In genomic region chr10:35378547-35379210, GRCh38 we compare ENCODE assay signal across 8 cellular contexts. TPM values are rescaled to one million over a fixed set of nuclear protein-coding genes. Genes with fewer than 3 reads are reported as not detected.
DNase-seq lines count a peak whose midpoint lies in the region; ATAC-seq and TF ChIP-seq lines count a peak whose summit lies in the region.

No MANE protein-coding gene starts in this region.

- H3K4me3 Mint-ChIP-seq in activated naive CD8-positive, alpha-beta T cell treated with anti-CD3 and anti-CD28 coated beads for 36 hours = peak overlapping the region; percentile 46
- H3K4me3 Mint-ChIP-seq in neural crest cell = no peak overlapping the region

- TF ChIP-seq CTCF in neural crest cell (conservative IDR thresholded peaks at IDR 0.05) = no peak

- no peaks in the 10 kb centered on the region for H3K9me3 Mint-ChIP-seq in activated naive CD8-positive, alpha-beta T cell treated with anti-CD3 and anti-CD28 coated beads for 36 hours
- H3K9me3 Mint-ChIP-seq in neural crest cell = no peaks in the 10 kb centered on the region

- peak; percentile 26 for ATAC-seq in GM18867 (IDR thresholded peaks at IDR 0.05; ENCODE audit: unreplicated experiment)
- ATAC-seq in HG02798 (IDR thresholded peaks at IDR 0.05; ENCODE audit: poor library complexity, unreplicated experiment) = peak; percentile 26

- peak; percentile 26 for DNase-seq in activated naive CD8-positive, alpha-beta T cell treated with anti-CD3 and anti-CD28 coated beads for 36 hours
- DNase-seq in neural crest cell (ENCODE audit: low read depth, low spot score) (no peak), NOMO-1 treated with DMSO at 0.1 percent for 48 hours (lab: John Stamatoyannopoulos, UW; ENCODE audit: unreplicated experiment) (no peak), NCI-H1417 treated with DMSO at 0.1 percent for 48 hours (lab: John Stamatoyannopoulos, UW) (no peak)
- DNase-seq in effector CD8-positive, alpha-beta T cell (lab: John Stamatoyannopoulos, UW) = no peak
- DNase-seq in effector CD4-positive, alpha-beta T cell = no peak

- H3K36me3 Mint-ChIP-seq in activated naive CD8-positive, alpha-beta T cell treated with anti-CD3 and anti-CD28 coated beads for 36 hours = peaks cover 1% of the 10 kb centered on the region
- H3K36me3 Mint-ChIP-seq in neural crest cell (ENCODE audit: low read depth) = peaks cover 8% of the 10 kb centered on the region

- H3K4me1 Mint-ChIP-seq in activated naive CD8-positive, alpha-beta T cell treated with anti-CD3 and anti-CD28 coated beads for 36 hours = peaks cover 57% of the 10 kb centered on the region
- peaks cover 36% of the 10 kb centered on the region for H3K4me1 Mint-ChIP-seq in neural crest cell

- no peaks in the 10 kb centered on the region for H3K27me3 Mint-ChIP-seq in activated naive CD8-positive, alpha-beta T cell treated with anti-CD3 and anti-CD28 coated beads for 36 hours
- no peaks in the 10 kb centered on the region for H3K27me3 Mint-ChIP-seq in neural crest cell (ENCODE audit: low read depth)

- H3K27ac Mint-ChIP-seq in activated naive CD8-positive, alpha-beta T cell treated with anti-CD3 and anti-CD28 coated beads for 36 hours = peak overlapping the region; percentile 83
- peak overlapping the region; percentile 58 for H3K27ac Mint-ChIP-seq in neural crest cell (ENCODE audit: unreplicated experiment)

RNA-seq across cellular contexts. Expression of gene CCNY, which starts 42.4 kb away (rescaled TPM):
- total RNA-seq in activated naive CD8-positive, alpha-beta T cell treated with anti-CD3 and anti-CD28 coated beads for 36 hours = 10 to 100 TPM; 52.1 to 55.2 TPM
- 57.0 and 63.1 TPM in 2 replicates for total RNA-seq in neural crest cell
